Comparison of ENCODE assay signal across 11 cellular contexts in genomic region chr15:78990278-78990677, GRCh38.
"Had no signal": no experiment of that assay in that cellular context is flagged by ENCODE, and none has a peak within 500 bp of the region (broad histone marks: within the 10 kb centered on the region; RNA-seq: fewer than 3 reads in every experiment).

No MANE protein-coding gene starts in this region.

- H3K27ac ChIP-seq: ovary had no signal

- H3K27me3 ChIP-seq: ovary had no signal

- DNase-seq: activated CD4-positive, alpha-beta T cell treated with anti-CD3 and anti-CD28 coated beads, Interleukin-2, amount 50 U/mL, for 48 hours; activated CD8-positive, alpha-beta memory T cell treated with anti-CD3 and anti-CD28 coated beads, Interleukin-2, amount 10 ng/mL, durations not matched to agents 7 days and 5 days; activated naive CD4-positive, alpha-beta T cell treated with anti-CD3 and anti-CD28 coated beads for 36 hours; activated T-cell treated with anti-CD3 and anti-CD28 coated beads, Interleukin-2, amount 50 U/mL, for 1 hour; hippocampal formation; ovary; stimulated activated CD4-positive, alpha-beta T cell treated with anti-CD3 and anti-CD28 coated beads, Interleukin-4, amount 100 ng/mL, for 24 hours; stimulated activated naive CD4-positive, alpha-beta T cell treated with Interleukin-2 at 50 U/mL for 16 hours; T-helper 1 cell had no signal

- H3K4me3 ChIP-seq: ovary had no signal

- H3K36me3 ChIP-seq: ovary had no signal

- ATAC-seq: activated CD8-positive, alpha-beta memory T cell treated with anti-CD3 and anti-CD28 coated beads, Interleukin-2, amount 10 ng/mL, durations not matched to agents 7 days and 5 days; left ventricle myocardium superior; SK-N-SH treated with all-trans-retinoic acid at 6 μM for 48 hours had no signal

- H3K9me3 ChIP-seq: ovary had no signal
